Comparison of ENCODE assay signal across 5 cellular contexts in the genomic region with DNA sequence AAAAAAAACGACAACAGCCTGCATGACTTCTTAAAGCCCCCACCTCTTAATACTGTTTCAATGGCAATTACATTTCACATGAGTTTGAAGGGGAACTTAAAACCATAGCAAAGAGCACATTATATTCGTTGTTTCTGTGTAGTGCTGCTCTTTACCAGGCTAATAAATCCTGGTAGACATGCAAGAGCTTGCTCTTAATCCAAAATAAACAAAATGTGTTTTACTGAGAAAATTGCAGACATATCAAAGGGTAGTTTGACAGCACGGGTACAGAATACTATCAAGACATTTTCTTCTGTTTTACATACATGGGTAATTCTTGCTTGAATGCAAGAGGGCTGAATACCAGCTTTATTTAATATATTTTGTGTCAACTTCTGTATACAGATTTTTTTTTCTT. TPM values are rescaled to one million over a fixed set of nuclear protein-coding genes. Genes with fewer than 3 reads are reported as not detected.
"Had no signal": no experiment of that assay in that cellular context is flagged by ENCODE, and none has a peak within 500 bp of the region (broad histone marks: within the 10 kb centered on the region; RNA-seq: fewer than 3 reads in every experiment).

No MANE protein-coding gene starts in this region.

RNA-seq across cellular contexts. Expression of gene CHRFAM7A, which starts 45.0 kb away (rescaled TPM):
- total RNA-seq: activated B cell treated with CpG ODN at 0.5 μM for 24 hours; activated CD4-positive, alpha-beta T cell treated with anti-CD3 and anti-CD28 coated beads for 36 hours; activated CD4-positive, alpha-beta T cell treated with anti-CD3 and anti-CD28 coated beads, Interleukin-2, amount 10 ng/mL, durations not matched to agents 24 days and 14 days; activated CD4-positive, alpha-beta T cell treated with anti-CD3 and anti-CD28 coated beads, Interleukin-2, amount 10 ng/mL, durations not matched to agents 7 days and 5 days; T-helper 17 cell had no signal
